Comparison of ENCODE assay signal across 4 cellular contexts in genomic region chr2:110425725-110426124, GRCh38. TPM values are rescaled to one million over a fixed set of nuclear protein-coding genes. Genes with fewer than 3 reads are reported as not detected.
"Had no signal": no experiment of that assay in that cellular context is flagged by ENCODE, and none has a peak within 500 bp of the region (broad histone marks: within the 10 kb centered on the region; RNA-seq: fewer than 3 reads in every experiment).

No MANE protein-coding gene starts in this region.

RNA-seq across cellular contexts. Expression of gene LIMS4, which starts 46.9 kb away (rescaled TPM):
- total RNA-seq: GM23248, GM23338, H1, H4 had no signal
